Comparison of ENCODE assay signal across 1 cellular context in genomic region chr12:93090768-93091172, GRCh38.
A peak's percentile ranks its signal among the peaks of the same experiment; 100 is the strongest.
TF ChIP-seq lines count a peak whose summit lies in the region.

No MANE protein-coding gene starts in this region.

TF ChIP-seq in endothelial cell of umbilical vein, 7 proteins besides CTCF, POLR2A, EP300 and RAD21:
- TF ChIP-seq JUN (IDR thresholded peaks at IDR 0.05; ENCODE audit: borderline replicate concordance, insufficient read depth, insufficient read length, low read depth) (peak; percentile 85), POLR2AphosphoS5 (IDR thresholded peaks at IDR 0.05; ENCODE audit: insufficient read depth, low read depth, low read length) (no peak), EZH2 (IDR thresholded peaks at IDR 0.05; ENCODE audit: borderline replicate concordance, low read depth, low read length, severe bottlenecking) (no peak), GATA2 (IDR thresholded peaks at IDR 0.05; ENCODE audit: insufficient read depth, insufficient read length, low read depth, low read length) (no peak), MYC (IDR thresholded peaks at IDR 0.05; ENCODE audit: low read depth, low read length) (no peak), FOS (IDR thresholded peaks at IDR 0.05; ENCODE audit: borderline replicate concordance, insufficient read depth, low read length) (peak; percentile 93), MAX (IDR thresholded peaks at IDR 0.05; ENCODE audit: insufficient read depth, insufficient read length) (no peak)
